Comparison of ENCODE assay signal across 19 cellular contexts in genomic region chr4:88794087-88794486, GRCh38.
"Had no signal": no experiment of that assay in that cellular context is flagged by ENCODE, and none has a peak within 500 bp of the region (broad histone marks: within the 10 kb centered on the region; RNA-seq: fewer than 3 reads in every experiment).

No MANE protein-coding gene starts in this region.

- ATAC-seq: SK-N-SH treated with all-trans-retinoic acid at 6 μM for 48 hours had no signal

- DNase-seq: Kasumi-1, KG1, MM.1S, NCI-H1092 treated with DMSO at 0.1 percent for 48 hours, NCI-H1436, NCI-H1694, NCI-H187 treated with DMSO at 0.1 percent for 48 hours, NCI-H2029 treated with DMSO at 0.1 percent for 48 hours, NCI-H2107, NCI-H226, NCI-H446, NCI-H510A, NCI-H524 treated with DMSO at 0.1 percent for 48 hours, NCI-H69, NCI-H774, SHP77 had no signal

- H3K27ac ChIP-seq: RWPE1 had no signal

- FAIRE-seq: HTR-8/SVneo had no signal
